6 cellular contexts compared by ENCODE assay signal in genomic region chr1:182690886-182691443, GRCh38. TPM values are rescaled to one million over a fixed set of nuclear protein-coding genes. Genes with fewer than 3 reads are reported as not detected.
"Had no signal": no experiment of that assay in that cellular context is flagged by ENCODE, and none has a peak within 500 bp of the region (broad histone marks: within the 10 kb centered on the region; RNA-seq: fewer than 3 reads in every experiment).

No MANE protein-coding gene starts in this region.

- H3K9me3 ChIP-seq: HAP-1 had no signal

- H3K4me3 Mint-ChIP-seq: GM23338 had no signal

- H3K4me2 ChIP-seq: GM23338 had no signal

- H3K27ac Mint-ChIP-seq: GM23338 had no signal

- DNase-seq: IMR-90, KBM-7 had no signal

- H3K4me3 ChIP-seq: GM23338, HAP-1 had no signal

- H3K36me3 ChIP-seq: HAP-1 had no signal

- ATAC-seq: GM23338, HCT116 had no signal

- H2AFZ ChIP-seq: GM23338 had no signal

- H3K4me1 ChIP-seq: HAP-1 had no signal

- H3K4me1 Mint-ChIP-seq: GM23338 had no signal

RNA-seq across cellular contexts. Expression of gene RGS8, which starts 6.6 kb away (rescaled TPM):
- total RNA-seq: HT-29, IMR-90 had no signal
- polyA plus RNA-seq: IMR-90 had no signal
